In genomic region chr4:79198886-79199591, GRCh38 we compare ENCODE assay signal across 15 cellular contexts.
A peak's percentile ranks its signal among the peaks of the same experiment; 100 is the strongest.
DNase-seq lines count a peak whose midpoint lies in the region; ATAC-seq, FAIRE-seq and TF ChIP-seq lines count a peak whose summit lies in the region.
"Had no signal": no experiment of that assay in that cellular context is flagged by ENCODE, and none has a peak within 500 bp of the region (broad histone marks: within the 10 kb centered on the region; RNA-seq: fewer than 3 reads in every experiment).

No MANE protein-coding gene starts in this region.

- H3K4me1 Mint-ChIP-seq in natural killer cell: no peaks in the 10 kb centered on the region
- H3K4me1 Mint-ChIP-seq: activated CD4-positive, alpha-beta T cell treated with anti-CD3 and anti-CD28 coated beads, Interleukin-2, amount 10 ng/mL, durations not matched to agents 7 days and 5 days; T-cell had no signal

- peaks cover 11 to 17% of the 10 kb centered on the region in 2 donors for H3K9me3 Mint-ChIP-seq in natural killer cell
- H3K9me3 Mint-ChIP-seq: activated CD4-positive, alpha-beta T cell treated with anti-CD3 and anti-CD28 coated beads, Interleukin-2, amount 10 ng/mL, durations not matched to agents 7 days and 5 days had no signal

- no peaks in the 10 kb centered on the region for H3K36me3 Mint-ChIP-seq in natural killer cell
- H3K36me3 Mint-ChIP-seq: T-cell had no signal

- intact Hi-C loops in natural killer cell (cut with micrococcal nuclease): no loop called here

- TF ChIP-seq CTCF in natural killer cell (IDR thresholded peaks at IDR 0.05) (no peak), RWPE1 (conservative IDR thresholded peaks at IDR 0.05; ENCODE audit: low read depth) (no peak)

- DNase-seq in COR-L47 (lab: John Stamatoyannopoulos, UW): peak; percentile 77
- DNase-seq in NCI-H1105 (lab: John Stamatoyannopoulos, UW): peak; percentile 68
- DNase-seq in NCI-H524 treated with DMSO at 0.1 percent for 48 hours (lab: John Stamatoyannopoulos, UW): peak; percentile 84
- no peak for DNase-seq in natural killer cell
- no peak for DNase-seq in RWPE1 (ENCODE audit: low spot score)
- no peak for DNase-seq in NK-92 treated with Interleukin-12 subunit alpha and Interleukin-12 subunit beta, amount 100 ng/mL, for 24 hours (lab: John Stamatoyannopoulos, UW)
- DNase-seq: activated CD4-positive, alpha-beta T cell treated with anti-CD3 and anti-CD28 coated beads, Interleukin-2, amount 10 ng/mL, durations not matched to agents 7 days and 5 days; activated T-cell treated with anti-CD3 and anti-CD28 coated beads, Interleukin-2, amount 50 U/mL, for 72 hours; aorta; midbrain; posterior cingulate gyrus; T-cell; trophoblast cell had no signal

- CTCF ChIA-PET in RWPE1 (lab: Yijun Ruan, JAX): no interaction called here

- no peak overlapping the region for H3K27ac Mint-ChIP-seq in natural killer cell
- H3K27ac Mint-ChIP-seq: activated CD4-positive, alpha-beta T cell treated with anti-CD3 and anti-CD28 coated beads, Interleukin-2, amount 10 ng/mL, durations not matched to agents 7 days and 5 days; activated T-cell treated with anti-CD3 and anti-CD28 coated beads, Interleukin-2, amount 50 U/mL, for 72 hours; T-cell had no signal

- FAIRE-seq in endometrium (lab: Jason Lieb, UNC): peak; percentile 76

- ATAC-seq in HG03521 (IDR thresholded peaks at IDR 0.05; ENCODE audit: unreplicated experiment) (no peak), natural killer cell (no peak)
- ATAC-seq: activated T-cell treated with anti-CD3 and anti-CD28 coated beads, Interleukin-2, amount 50 U/mL, for 72 hours; T-cell had no signal

- H3K27ac ChIP-seq in RWPE1: no peak overlapping the region

- H3K27me3 Mint-ChIP-seq in natural killer cell (ENCODE audit: low read depth in 2 of 2): no peaks in the 10 kb centered on the region
- H3K27me3 Mint-ChIP-seq: activated CD4-positive, alpha-beta T cell treated with anti-CD3 and anti-CD28 coated beads, Interleukin-2, amount 10 ng/mL, durations not matched to agents 7 days and 5 days had no signal

- no peak overlapping the region for H3K4me3 Mint-ChIP-seq in natural killer cell
- H3K4me3 Mint-ChIP-seq: activated CD4-positive, alpha-beta T cell treated with anti-CD3 and anti-CD28 coated beads, Interleukin-2, amount 10 ng/mL, durations not matched to agents 7 days and 5 days; activated T-cell treated with anti-CD3 and anti-CD28 coated beads, Interleukin-2, amount 50 U/mL, for 72 hours; T-cell had no signal

- POLR2A ChIA-PET in RWPE1 (lab: Yijun Ruan, JAX; ENCODE audit: low non-redundant PET): no interaction called here

Comparison
In these comparisons a context has a peak if more than half of its experiments do, and no peak if none do; other contexts are left out.
1. DNase-seq: peak in COR-L47 (single experiment), NCI-H1105 (single experiment) and NCI-H524 treated with DMSO at 0.1 percent for 48 hours (single experiment); none in natural killer cell (single experiment), RWPE1 (single experiment) and NK-92 treated with Interleukin-12 subunit alpha and Interleukin-12 subunit beta, amount 100 ng/mL, for 24 hours (single experiment).